29 cellular contexts compared by ENCODE assay signal in the genomic region with DNA sequence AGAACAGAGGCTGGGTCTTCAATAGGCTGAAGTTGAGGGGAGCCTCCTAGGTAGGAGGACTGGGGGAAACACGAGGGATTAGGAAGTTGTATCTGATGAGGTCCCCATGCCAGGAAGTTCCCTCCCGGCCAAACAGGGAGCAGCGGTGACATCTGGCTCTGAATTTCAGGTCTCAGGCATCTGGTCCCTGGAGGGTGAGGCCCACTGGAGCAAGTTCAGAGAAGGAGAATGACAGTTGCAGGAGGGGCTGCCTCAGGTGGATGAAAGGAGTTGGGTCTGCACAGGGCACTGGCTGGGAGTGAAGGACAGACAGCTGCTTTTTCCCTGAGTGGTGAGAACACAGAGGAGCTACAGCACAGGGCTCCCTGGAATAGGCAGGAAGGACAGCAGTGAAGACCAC. TPM values are rescaled to one million over a fixed set of nuclear protein-coding genes. Genes with fewer than 3 reads are reported as not detected.
"Had no signal": no experiment of that assay in that cellular context is flagged by ENCODE, and none has a peak within 500 bp of the region (broad histone marks: within the 10 kb centered on the region; RNA-seq: fewer than 3 reads in every experiment).

No MANE protein-coding gene starts in this region.

- H3K27me3 ChIP-seq: adrenal gland, SJSA1 had no signal

- DNase-seq: activated CD4-positive, alpha-beta T cell treated with anti-CD3 and anti-CD28 coated beads for 48 hours; activated CD4-positive, alpha-beta T cell treated with anti-CD3 and anti-CD28 coated beads, Interleukin-2, amount 50 U/mL, for 4 hours; activated CD4-positive, CD25-positive, alpha-beta regulatory T cell treated with anti-CD3 and anti-CD28 coated beads, Interleukin-2, amount 50 U/mL, for 72 hours; activated CD8-positive, alpha-beta memory T cell treated with anti-CD3 and anti-CD28 coated beads, Interleukin-2, amount 50 U/mL, for 48 hours; activated CD8-positive, alpha-beta T cell treated with anti-CD3 and anti-CD28 coated beads, Interleukin-2, amount 10 ng/mL, durations not matched to agents 7 days and 5 days; activated gamma-delta T cell treated with Interleukin-2 at 50 U/mL for 16 hours; activated naive CD4-positive, alpha-beta T cell treated with anti-CD3 and anti-CD28 coated beads, Interleukin-2, amount 50 U/mL, for 16 hours; activated naive CD8-positive, alpha-beta T cell treated with anti-CD3 and anti-CD28 coated beads, Interleukin-2, amount 10 ng/mL, durations not matched to agents 7 days and 5 days; activated T-cell treated with anti-CD3 and anti-CD28 coated beads, Interleukin-2, amount 50 U/mL, for 1 hour; anterior cingulate cortex; central memory CD4-positive, alpha-beta T cell; MM.1S; NCI-H1105; NCI-H1436 treated with DMSO at 0.1 percent for 48 hours; NCI-H187; NCI-H2081; NCI-H226; NCI-H526 treated with DMSO at 0.1 percent for 48 hours; PC-3; SHP77; SW 1271 had no signal

- FAIRE-seq: RCC 7860 had no signal

- H3K4me3 Mint-ChIP-seq: activated CD8-positive, alpha-beta T cell treated with anti-CD3 and anti-CD28 coated beads, Interleukin-2, amount 10 ng/mL, durations not matched to agents 7 days and 5 days; activated naive CD8-positive, alpha-beta T cell treated with anti-CD3 and anti-CD28 coated beads, Interleukin-2, amount 10 ng/mL, durations not matched to agents 7 days and 5 days; T-helper 2 cell treated with Interferon-gamma antibody and Interleukin-4, amounts not matched to agents 5 μg/mL and 100 μg/mL, for 36 hours; WTC11 had no signal

- H3K4me1 ChIP-seq: SJSA1 had no signal

- H3K4me1 Mint-ChIP-seq: activated naive CD8-positive, alpha-beta T cell treated with anti-CD3 and anti-CD28 coated beads, Interleukin-2, amount 10 ng/mL, durations not matched to agents 7 days and 5 days; WTC11 had no signal

- H3K9me3 Mint-ChIP-seq: activated naive CD8-positive, alpha-beta T cell treated with anti-CD3 and anti-CD28 coated beads, Interleukin-2, amount 10 ng/mL, durations not matched to agents 7 days and 5 days; T-helper 2 cell treated with Interferon-gamma antibody and Interleukin-4, amounts not matched to agents 5 μg/mL and 100 μg/mL, for 36 hours; WTC11 had no signal

- H3K4me3 ChIP-seq: adrenal gland, SJSA1 had no signal

- H3K27ac ChIP-seq: adrenal gland, SJSA1 had no signal

- H3K9me3 ChIP-seq: adrenal gland, SJSA1 had no signal

- H3K27me3 Mint-ChIP-seq: activated naive CD8-positive, alpha-beta T cell treated with anti-CD3 and anti-CD28 coated beads, Interleukin-2, amount 10 ng/mL, durations not matched to agents 7 days and 5 days had no signal

- H3K27ac Mint-ChIP-seq: activated CD8-positive, alpha-beta T cell treated with anti-CD3 and anti-CD28 coated beads, Interleukin-2, amount 10 ng/mL, durations not matched to agents 7 days and 5 days; activated naive CD8-positive, alpha-beta T cell treated with anti-CD3 and anti-CD28 coated beads, Interleukin-2, amount 10 ng/mL, durations not matched to agents 7 days and 5 days; T-helper 2 cell treated with Interferon-gamma antibody and Interleukin-4, amounts not matched to agents 5 μg/mL and 100 μg/mL, for 36 hours; WTC11 had no signal

- ATAC-seq: activated CD8-positive, alpha-beta T cell treated with anti-CD3 and anti-CD28 coated beads, Interleukin-2, amount 10 ng/mL, durations not matched to agents 7 days and 5 days; PC-3; SK-N-SH treated with all-trans-retinoic acid at 6 μM for 48 hours; WTC11 had no signal

RNA-seq across cellular contexts. Expression of gene ASCL5, which starts 18.1 kb away (rescaled TPM):
- total RNA-seq: activated CD8-positive, alpha-beta T cell treated with anti-CD3 and anti-CD28 coated beads, Interleukin-2, amount 10 ng/mL, durations not matched to agents 7 days and 5 days; activated naive CD8-positive, alpha-beta T cell treated with anti-CD3 and anti-CD28 coated beads, Interleukin-2, amount 10 ng/mL, durations not matched to agents 7 days and 5 days; adrenal gland; SJSA1; T-helper 1 cell treated with Interleukin-12 subunit alpha and Interleukin-12 subunit beta and Interleukin-4 antibody, amounts not matched to agents 30 ng/mL and 1 ng/mL, for 36 hours had no signal

RNA-seq across cellular contexts. Expression of gene CACNA1S, which starts 32.9 kb away (rescaled TPM):
- total RNA-seq: activated CD8-positive, alpha-beta T cell treated with anti-CD3 and anti-CD28 coated beads, Interleukin-2, amount 10 ng/mL, durations not matched to agents 7 days and 5 days; activated naive CD8-positive, alpha-beta T cell treated with anti-CD3 and anti-CD28 coated beads, Interleukin-2, amount 10 ng/mL, durations not matched to agents 7 days and 5 days; NCI-H460; PC-3; SJSA1; T-helper 1 cell treated with Interleukin-12 subunit alpha and Interleukin-12 subunit beta and Interleukin-4 antibody, amounts not matched to agents 30 ng/mL and 1 ng/mL, for 36 hours had no signal
- polyA plus RNA-seq: adrenal gland had no signal

RNA-seq across cellular contexts. Expression of gene IGFN1, which starts 45.5 kb away (rescaled TPM):
- total RNA-seq: activated CD8-positive, alpha-beta T cell treated with anti-CD3 and anti-CD28 coated beads, Interleukin-2, amount 10 ng/mL, durations not matched to agents 7 days and 5 days; activated naive CD8-positive, alpha-beta T cell treated with anti-CD3 and anti-CD28 coated beads, Interleukin-2, amount 10 ng/mL, durations not matched to agents 7 days and 5 days; T-helper 1 cell treated with Interleukin-12 subunit alpha and Interleukin-12 subunit beta and Interleukin-4 antibody, amounts not matched to agents 30 ng/mL and 1 ng/mL, for 36 hours had no signal
